14 cellular contexts compared by ENCODE assay signal in genomic region chr19:2080336-2080988, GRCh38. TPM values are rescaled to one million over a fixed set of nuclear protein-coding genes. Genes with fewer than 3 reads are reported as not detected.
DNase-seq lines count a peak whose midpoint lies in the region; ATAC-seq and TF ChIP-seq lines count a peak whose summit lies in the region.
"Had no signal": no experiment of that assay in that cellular context is flagged by ENCODE, and none has a peak within 500 bp of the region (broad histone marks: within the 10 kb centered on the region; RNA-seq: fewer than 3 reads in every experiment).

No MANE protein-coding gene starts in this region.

- CTCF ChIA-PET in activated B cell treated with CpG ODN at 0.5 μM for 24 hours (lab: Charles Lee), result no interaction called here

- ATAC-seq in activated B cell treated with CpG ODN at 0.5 μM for 24 hours (ENCODE audit: low read depth), result no peak
- peak; percentile 12 for ATAC-seq in esophagus mucosa
- ATAC-seq in stimulated activated naive CD8-positive, alpha-beta T cell treated with anti-CD3 and anti-CD28 coated beads, Interleukin-15, amount 100 ng/mL, for 72 hours, result no peak

- H3K27ac Mint-ChIP-seq in activated T-cell treated with anti-CD3 and anti-CD28 coated beads, Interleukin-2, amount 50 U/mL, for 24 hours, result peak overlapping the region; percentile 98
- peak overlapping the region; percentile 99 for H3K27ac Mint-ChIP-seq in activated B cell treated with CpG ODN at 0.5 μM for 24 hours
- peak overlapping the region; percentile 89 to 90 for H3K27ac Mint-ChIP-seq in stimulated activated naive CD8-positive, alpha-beta T cell treated with anti-CD3 and anti-CD28 coated beads, Interleukin-15, amount 100 ng/mL, for 72 hours

- H3K4me1 Mint-ChIP-seq in activated T-cell treated with anti-CD3 and anti-CD28 coated beads, Interleukin-2, amount 50 U/mL, for 24 hours (ENCODE audit: low read depth), result peaks cover 47% of the 10 kb centered on the region
- peaks cover 76% of the 10 kb centered on the region for H3K4me1 Mint-ChIP-seq in activated B cell treated with CpG ODN at 0.5 μM for 24 hours
- H3K4me1 Mint-ChIP-seq in stimulated activated naive CD8-positive, alpha-beta T cell treated with anti-CD3 and anti-CD28 coated beads, Interleukin-15, amount 100 ng/mL, for 72 hours, result peaks cover 73% of the 10 kb centered on the region

- no peaks in the 10 kb centered on the region for H3K27me3 Mint-ChIP-seq in activated T-cell treated with anti-CD3 and anti-CD28 coated beads, Interleukin-2, amount 50 U/mL, for 24 hours
- H3K27me3 Mint-ChIP-seq in activated B cell treated with CpG ODN at 0.5 μM for 24 hours, result no peaks in the 10 kb centered on the region
- H3K27me3 Mint-ChIP-seq in stimulated activated naive CD8-positive, alpha-beta T cell treated with anti-CD3 and anti-CD28 coated beads, Interleukin-15, amount 100 ng/mL, for 72 hours, result no peaks in the 10 kb centered on the region

- H3K4me3 ChIP-seq in lower leg skin (ENCODE audit: low read depth, poor library complexity, severe bottlenecking), result no peak overlapping the region
- H3K4me3 ChIP-seq: heart left ventricle had no signal

- intact Hi-C loops in activated B cell treated with CpG ODN at 0.5 μM for 24 hours (cut with micrococcal nuclease), result loop anchor here (10.0 kb wide), 1 partner anchor 1104 kb away; the partner anchor contains the start of gene NCLN
- intact Hi-C loops in lower leg skin (cut with DNase I; ENCODE audit: low total_unique reads), result no loop called here

- peak overlapping the region; percentile 96 for H3K4me3 Mint-ChIP-seq in activated T-cell treated with anti-CD3 and anti-CD28 coated beads, Interleukin-2, amount 50 U/mL, for 24 hours
- H3K4me3 Mint-ChIP-seq in activated B cell treated with CpG ODN at 0.5 μM for 24 hours, result peak overlapping the region; percentile 56
- H3K4me3 Mint-ChIP-seq in stimulated activated naive CD8-positive, alpha-beta T cell treated with anti-CD3 and anti-CD28 coated beads, Interleukin-15, amount 100 ng/mL, for 72 hours, result peak overlapping the region; percentile 93 to 99

- DNase-seq in activated T-cell treated with anti-CD3 and anti-CD28 coated beads, Interleukin-2, amount 50 U/mL, for 24 hours, result no peak
- no peak for DNase-seq in activated T-cell treated with anti-CD3 and anti-CD28 coated beads for 4 hours
- no peak for DNase-seq in activated B cell treated with CpG ODN at 0.5 μM for 24 hours
- DNase-seq in stimulated activated naive CD8-positive, alpha-beta T cell treated with anti-CD3 and anti-CD28 coated beads, Interleukin-15, amount 100 ng/mL, for 72 hours, result no peak
- no peak for DNase-seq in DMS79 treated with DMSO at 0.1 percent for 48 hours (lab: John Stamatoyannopoulos, UW)
- DNase-seq in NCI-H2171 treated with DMSO at 0.1 percent for 48 hours (lab: John Stamatoyannopoulos, UW), result no peak
- no peak for DNase-seq in lower leg skin (ENCODE audit: low spot score in 2 of 2)
- DNase-seq: activated CD8-positive, alpha-beta memory T cell treated with anti-CD3 and anti-CD28 coated beads for 24 hours; effector CD8-positive, alpha-beta T cell; heart left ventricle; IMR-90; NCI-H1436; NCI-H774 had no signal

- H3K36me3 Mint-ChIP-seq in activated T-cell treated with anti-CD3 and anti-CD28 coated beads, Interleukin-2, amount 50 U/mL, for 24 hours (ENCODE audit: low read depth), result peaks cover 97% of the 10 kb centered on the region
- peaks cover 80% of the 10 kb centered on the region for H3K36me3 Mint-ChIP-seq in activated B cell treated with CpG ODN at 0.5 μM for 24 hours (ENCODE audit: low read depth)

- H3K9me3 Mint-ChIP-seq in activated T-cell treated with anti-CD3 and anti-CD28 coated beads, Interleukin-2, amount 50 U/mL, for 24 hours, result no peaks in the 10 kb centered on the region
- no peaks in the 10 kb centered on the region for H3K9me3 Mint-ChIP-seq in activated B cell treated with CpG ODN at 0.5 μM for 24 hours
- H3K9me3 Mint-ChIP-seq in stimulated activated naive CD8-positive, alpha-beta T cell treated with anti-CD3 and anti-CD28 coated beads, Interleukin-15, amount 100 ng/mL, for 72 hours, result no peaks in the 10 kb centered on the region

- TF ChIP-seq CTCF in activated B cell treated with CpG ODN at 0.5 μM for 24 hours (IDR thresholded peaks at IDR 0.05) (no peak), lower leg skin (IDR thresholded peaks at IDR 0.05) (no peak)

- no peak for TF ChIP-seq POLR2A in lower leg skin (IDR thresholded peaks at IDR 0.05)

- 55 to 56% methylated on average over 23 of the region's 23 CpGs for WGBS in lower leg skin, 2 donors

- POLR2A ChIA-PET in activated B cell treated with CpG ODN at 0.5 μM for 24 hours (lab: Charles Lee), result interaction anchor here (36.0 to 59.1 kb wide), 2 partner anchors 2 to 22 kb away, joined by 2723 read pairs; partner anchors contain the start of genes IZUMO4, MKNK2 and MOB3A

RNA-seq across cellular contexts. Expression of gene MOB3A, which starts 15.7 kb away (rescaled TPM):
- 179 and 189 TPM in 2 replicates for total RNA-seq in activated B cell treated with CpG ODN at 0.5 μM for 24 hours
- total RNA-seq in esophagus mucosa, result 28.1 TPM
- 10 to 100 TPM; 26.4 to 46.0 (median 34.5) TPM for total RNA-seq in lower leg skin

RNA-seq across cellular contexts. Expression of gene IZUMO4, which starts 16.3 kb away (rescaled TPM):
- total RNA-seq in activated B cell treated with CpG ODN at 0.5 μM for 24 hours (73.0 and 78.6 TPM in 2 replicates), esophagus mucosa (4.7 TPM), lower leg skin (1 to 10 TPM in 3 of 4 donors, under 1 TPM in 1; 0.25 to 8.8 (median 4.3) TPM)

RNA-seq across cellular contexts. Expression of gene MKNK2, which starts 29.4 kb away (rescaled TPM):
- 1,134 and 1,197 TPM in 2 replicates for total RNA-seq in activated B cell treated with CpG ODN at 0.5 μM for 24 hours
- 311 TPM for total RNA-seq in esophagus mucosa
- total RNA-seq in lower leg skin, result 100 to 1,000 TPM; 224 to 367 (median 251) TPM
